ENCODE assay signal across 11 cellular contexts in genomic region chr16:17345043-17345442, GRCh38.
DNase-seq lines count a peak whose midpoint lies in the region; ATAC-seq, FAIRE-seq and TF ChIP-seq lines count a peak whose summit lies in the region.
"Had no signal": no experiment of that assay in that cellular context is flagged by ENCODE, and none has a peak within 500 bp of the region (broad histone marks: within the 10 kb centered on the region; RNA-seq: fewer than 3 reads in every experiment).

No MANE protein-coding gene starts in this region.

- no peaks in the 10 kb centered on the region for H3K9me3 Mint-ChIP-seq in activated T-cell treated with anti-CD3 and anti-CD28 coated beads, Interleukin-2, amount 50 U/mL, for 24 hours
- no peaks in the 10 kb centered on the region for H3K9me3 Mint-ChIP-seq in activated CD8-positive, alpha-beta T cell treated with anti-CD3 and anti-CD28 coated beads for 36 hours

- H3K4me1 Mint-ChIP-seq in activated T-cell treated with anti-CD3 and anti-CD28 coated beads, Interleukin-2, amount 50 U/mL, for 24 hours (ENCODE audit: low read depth), result peaks cover 81% of the 10 kb centered on the region
- H3K4me1 Mint-ChIP-seq in activated CD8-positive, alpha-beta T cell treated with anti-CD3 and anti-CD28 coated beads for 36 hours (ENCODE audit: low read depth), result peaks cover 76% of the 10 kb centered on the region

- WGBS in right cardiac atrium, result 24% methylated on average over 5 of the region's 5 CpGs

- no peaks in the 10 kb centered on the region for H3K27me3 Mint-ChIP-seq in activated T-cell treated with anti-CD3 and anti-CD28 coated beads, Interleukin-2, amount 50 U/mL, for 24 hours
- no peaks in the 10 kb centered on the region for H3K27me3 Mint-ChIP-seq in activated CD8-positive, alpha-beta T cell treated with anti-CD3 and anti-CD28 coated beads for 36 hours

- no peaks in the 10 kb centered on the region for H3K27me3 ChIP-seq in right cardiac atrium (ENCODE audit: control insufficient read depth, insufficient read depth)
- H3K27me3 ChIP-seq in thoracic aorta (replicated peaks; ENCODE audit: insufficient read depth), result no peaks in the 10 kb centered on the region

- intact Hi-C loops in activated CD8-positive, alpha-beta T cell treated with anti-CD3 and anti-CD28 coated beads for 36 hours (cut with micrococcal nuclease), result no loop called here
- intact Hi-C loops in right cardiac atrium (cut with DNase I), result loop anchor here in 1 of 4 donors (10.0 kb wide), 1 partner anchor 70 kb away; no protein-coding TSS in a partner anchor

- POLR2A ChIA-PET in activated CD8-positive, alpha-beta T cell treated with anti-CD3 and anti-CD28 coated beads for 36 hours (lab: Charles Lee), result interaction anchor here (0.6 to 4.5 kb wide), 3 partner anchors 11 to 25 kb away, joined by 3 to 25 read pairs (median 3); no protein-coding TSS in a partner anchor

- H3K4me3 ChIP-seq in right cardiac atrium (ENCODE audit: low read length) (no peak overlapping the region), thoracic aorta (no peak overlapping the region)

- peak overlapping the region; percentile 79 for H3K27ac Mint-ChIP-seq in activated T-cell treated with anti-CD3 and anti-CD28 coated beads, Interleukin-2, amount 50 U/mL, for 24 hours
- H3K27ac Mint-ChIP-seq in activated CD8-positive, alpha-beta T cell treated with anti-CD3 and anti-CD28 coated beads for 36 hours, result peak overlapping the region; percentile 70

- FAIRE-seq in GM19239 (lab: Jason Lieb, UNC), result no peak

- H3K36me3 ChIP-seq in thoracic aorta, result no peaks in the 10 kb centered on the region

- H3K36me3 Mint-ChIP-seq in activated T-cell treated with anti-CD3 and anti-CD28 coated beads, Interleukin-2, amount 50 U/mL, for 24 hours (ENCODE audit: low read depth), result peaks cover 3% of the 10 kb centered on the region
- peaks cover 2% of the 10 kb centered on the region for H3K36me3 Mint-ChIP-seq in activated CD8-positive, alpha-beta T cell treated with anti-CD3 and anti-CD28 coated beads for 36 hours (ENCODE audit: low read depth)

- no peak overlapping the region for H3K4me3 Mint-ChIP-seq in activated T-cell treated with anti-CD3 and anti-CD28 coated beads, Interleukin-2, amount 50 U/mL, for 24 hours
- no peak overlapping the region for H3K4me3 Mint-ChIP-seq in activated CD8-positive, alpha-beta T cell treated with anti-CD3 and anti-CD28 coated beads for 36 hours

- CTCF ChIA-PET in activated CD8-positive, alpha-beta T cell treated with anti-CD3 and anti-CD28 coated beads for 36 hours (lab: Charles Lee), result no interaction called here

- H3K27ac ChIP-seq in right cardiac atrium (ENCODE audit: low read length) (peak overlapping the region; percentile 89), thoracic aorta (peak overlapping the region in 1 of 2 donors; percentile 30)

- TF ChIP-seq CTCF in activated CD8-positive, alpha-beta T cell treated with anti-CD3 and anti-CD28 coated beads for 36 hours (IDR thresholded peaks at IDR 0.05), result no peak
- TF ChIP-seq CTCF in thoracic aorta (IDR thresholded peaks at IDR 0.05), result no peak

- no peak for DNase-seq in activated T-cell treated with anti-CD3 and anti-CD28 coated beads, Interleukin-2, amount 50 U/mL, for 24 hours
- DNase-seq in activated T-cell treated with anti-CD3 and anti-CD28 coated beads, Interleukin-2, amount 50 U/mL, for 1 hour, result no peak
- peak; percentile 44 for DNase-seq in activated CD8-positive, alpha-beta T cell treated with anti-CD3 and anti-CD28 coated beads for 36 hours
- DNase-seq in right cardiac atrium (peak; percentile 43 to 80 (median 64)), thoracic aorta (ENCODE audit: low spot score) (no peak), GM19239 (ENCODE audit: insufficient read length, low spot score) (no peak), SW 1271 (lab: John Stamatoyannopoulos, UW) (no peak)
- DNase-seq: AML-193, NCI-H774, T1000 had no signal

- H3K9me3 ChIP-seq in right cardiac atrium (ENCODE audit: control insufficient read depth, low read length), result no peaks in the 10 kb centered on the region
- no peaks in the 10 kb centered on the region for H3K9me3 ChIP-seq in thoracic aorta

- H3K4me1 ChIP-seq in right cardiac atrium (ENCODE audit: control insufficient read depth, insufficient read depth, low read length) (peaks cover 22% of the 10 kb centered on the region), thoracic aorta (ENCODE audit: control insufficient read depth in 1 of 2, low read depth in 2 of 2) (peaks cover 25 to 42% of the 10 kb centered on the region in 2 donors)

- no peak for ATAC-seq in activated CD8-positive, alpha-beta T cell treated with anti-CD3 and anti-CD28 coated beads for 36 hours
- ATAC-seq in right cardiac atrium (peak; percentile 55 to 64), thoracic aorta (ENCODE audit: insufficient number of reproducible peaks, low FRiP score, low read depth) (peak; percentile 43), HG03469 (IDR thresholded peaks at IDR 0.05; ENCODE audit: unreplicated experiment) (no peak)

Comparison
In these comparisons a context has a peak if more than half of its experiments do, and no peak if none do; other contexts are left out.
1. DNase-seq: peak in activated CD8-positive, alpha-beta T cell treated with anti-CD3 and anti-CD28 coated beads for 36 hours (single experiment) and right cardiac atrium (3 of 3); none in activated T-cell treated with anti-CD3 and anti-CD28 coated beads, Interleukin-2, amount 50 U/mL, for 24 hours (single experiment), activated T-cell treated with anti-CD3 and anti-CD28 coated beads, Interleukin-2, amount 50 U/mL, for 1 hour (single experiment), thoracic aorta (single experiment), GM19239 (single experiment) and SW 1271 (0 of 2).
2. ATAC-seq: peak in right cardiac atrium (2 of 2) and thoracic aorta (single experiment); none in activated CD8-positive, alpha-beta T cell treated with anti-CD3 and anti-CD28 coated beads for 36 hours (single experiment) and HG03469 (single experiment).